Comparison of ENCODE assay signal across 9 cellular contexts in genomic region chr2:36561223-36561944, GRCh38. TPM values are rescaled to one million over a fixed set of nuclear protein-coding genes. Genes with fewer than 3 reads are reported as not detected.
DNase-seq lines count a peak whose midpoint lies in the region; ATAC-seq, FAIRE-seq and TF ChIP-seq lines count a peak whose summit lies in the region.
"Had no signal": no experiment of that assay in that cellular context is flagged by ENCODE, and none has a peak within 500 bp of the region (broad histone marks: within the 10 kb centered on the region; RNA-seq: fewer than 3 reads in every experiment).

No MANE protein-coding gene starts in this region.

- in situ Hi-C loops in G401 (cut with HindIII; ENCODE audit: low sequenced_read_pairs): no loop called here

- peak; percentile 51 for DNase-seq in CD14-positive monocyte (ENCODE audit: low spot score)
- peak; percentile 91 for DNase-seq in NCI-H460 (ENCODE audit: extremely low read depth, low read depth)
- DNase-seq in epidermal melanocyte (ENCODE audit: insufficient read length, low spot score): peak; percentile 23
- DNase-seq in myocyte (ENCODE audit: low read depth): peak; percentile 68
- no peak for DNase-seq in GM19239 (ENCODE audit: insufficient read length, low spot score)
- DNase-seq in G401 (ENCODE audit: low spot score): no peak
- DNase-seq in activated CD8-positive, alpha-beta T cell treated with anti-CD3 and anti-CD28 coated beads for 36 hours: no peak

- H3K36me3 Mint-ChIP-seq in CD14-positive monocyte: peaks cover 37 to 52% of the 10 kb centered on the region in 2 donors
- peaks cover 28% of the 10 kb centered on the region for H3K36me3 Mint-ChIP-seq in activated CD8-positive, alpha-beta T cell treated with anti-CD3 and anti-CD28 coated beads for 36 hours (ENCODE audit: low read depth)

- CTCF ChIA-PET in activated CD8-positive, alpha-beta T cell treated with anti-CD3 and anti-CD28 coated beads for 36 hours (lab: Charles Lee): no interaction called here

- FAIRE-seq in GM19239 (lab: Jason Lieb, UNC): no peak

- H3K27me3 Mint-ChIP-seq in CD14-positive monocyte (ENCODE audit: low read depth in 3 of 3): peaks cover 0 to 2% (median 0%) of the 10 kb centered on the region in 3 donors
- no peaks in the 10 kb centered on the region for H3K27me3 Mint-ChIP-seq in activated CD8-positive, alpha-beta T cell treated with anti-CD3 and anti-CD28 coated beads for 36 hours

- no peaks in the 10 kb centered on the region for H3K9me3 Mint-ChIP-seq in CD14-positive monocyte
- H3K9me3 Mint-ChIP-seq in activated CD8-positive, alpha-beta T cell treated with anti-CD3 and anti-CD28 coated beads for 36 hours: no peaks in the 10 kb centered on the region

- peak overlapping the region; percentile 75 to 89 (median 85) for H3K27ac Mint-ChIP-seq in CD14-positive monocyte
- H3K27ac Mint-ChIP-seq in activated CD8-positive, alpha-beta T cell treated with anti-CD3 and anti-CD28 coated beads for 36 hours: no peak overlapping the region

- no peak for ATAC-seq in activated CD8-positive, alpha-beta T cell treated with anti-CD3 and anti-CD28 coated beads for 36 hours
- no peak for ATAC-seq in GM19023 (IDR thresholded peaks at IDR 0.05; ENCODE audit: unreplicated experiment)
- ATAC-seq: activated CD4-positive, CD25-positive, alpha-beta regulatory T cell treated with anti-CD3 and anti-CD28 coated beads, Interleukin-2, amount 50 U/mL, for 24 hours had no signal

- H3K4me1 Mint-ChIP-seq in CD14-positive monocyte: peaks cover 46% of the 10 kb centered on the region
- no peaks in the 10 kb centered on the region for H3K4me1 Mint-ChIP-seq in activated CD8-positive, alpha-beta T cell treated with anti-CD3 and anti-CD28 coated beads for 36 hours (ENCODE audit: low read depth)

- POLR2A ChIA-PET in activated CD8-positive, alpha-beta T cell treated with anti-CD3 and anti-CD28 coated beads for 36 hours (lab: Charles Lee): no interaction called here

- intact Hi-C loops in CD14-positive monocyte (cut with micrococcal nuclease): no loop called here
- intact Hi-C loops in activated CD8-positive, alpha-beta T cell treated with anti-CD3 and anti-CD28 coated beads for 36 hours (cut with micrococcal nuclease): no loop called here

- peak overlapping the region in 1 of 2 donors; percentile 55 for H3K4me3 Mint-ChIP-seq in CD14-positive monocyte
- no peak overlapping the region for H3K4me3 Mint-ChIP-seq in activated CD8-positive, alpha-beta T cell treated with anti-CD3 and anti-CD28 coated beads for 36 hours

- TF ChIP-seq CTCF in CD14-positive monocyte (IDR thresholded peaks at IDR 0.05): no peak
- TF ChIP-seq CTCF in activated CD8-positive, alpha-beta T cell treated with anti-CD3 and anti-CD28 coated beads for 36 hours (IDR thresholded peaks at IDR 0.05): no peak

RNA-seq across cellular contexts. Expression of gene FEZ2, which starts 36.6 kb away (rescaled TPM):
- 1 to 10 TPM; 6.9 to 8.7 TPM for polyA plus RNA-seq in CD14-positive monocyte
- 104 and 113 TPM in 2 replicates for total RNA-seq in NCI-H460 (2014; rRNA removed; shearing (Covaris generic))
- 49.0 and 73.2 TPM in 2 replicates for polyA plus RNA-seq in NCI-H460 (2014; cell fraction: nucleus; rRNA removed)
- total RNA-seq in myocyte: 60.4 and 76.8 TPM in 2 replicates
- 62.9 TPM for polyA plus RNA-seq in myocyte (2012)
- 52.8 and 66.7 TPM in 2 replicates for total RNA-seq in G401 (2014; rRNA removed; shearing (Covaris generic))
- total RNA-seq in activated CD8-positive, alpha-beta T cell treated with anti-CD3 and anti-CD28 coated beads for 36 hours: 10 to 100 TPM; 10.3 to 11.8 TPM

Comparison
In these comparisons a context has a peak if more than half of its experiments do, and no peak if none do; other contexts are left out.
1. DNase-seq: peak in CD14-positive monocyte (single experiment), NCI-H460 (single experiment), epidermal melanocyte (single experiment) and myocyte (single experiment); none in GM19239 (single experiment), G401 (single experiment) and activated CD8-positive, alpha-beta T cell treated with anti-CD3 and anti-CD28 coated beads for 36 hours (single experiment).